ENCODE assay signal across 8 cellular contexts in genomic region chr19:15936173-15936572, GRCh38. TPM values are rescaled to one million over a fixed set of nuclear protein-coding genes. Genes with fewer than 3 reads are reported as not detected.
"Had no signal": no experiment of that assay in that cellular context is flagged by ENCODE, and none has a peak within 500 bp of the region (broad histone marks: within the 10 kb centered on the region; RNA-seq: fewer than 3 reads in every experiment).

No MANE protein-coding gene starts in this region.

- H3K36me3 Mint-ChIP-seq: IgD-negative memory B cell had no signal

- FAIRE-seq: H1, H54, HTR-8/SVneo had no signal

- H3K27ac ChIP-seq: GM23248 had no signal

- H3K9ac ChIP-seq: GM23248 had no signal

- H3K4me3 ChIP-seq: GM23248 had no signal

- H3K4me3 Mint-ChIP-seq: H9, IgD-negative memory B cell had no signal

- DNase-seq: GM23248, H9, HCEC 1CT had no signal

- H2AFZ ChIP-seq: GM23248 had no signal

- H3K4me1 Mint-ChIP-seq: H9 had no signal

- H3K27ac Mint-ChIP-seq: H9 had no signal

RNA-seq across cellular contexts. Expression of gene CYP4F11, which starts 1.8 kb away (rescaled TPM):
- total RNA-seq: GM23248, H1, H9 had no signal
- polyA plus RNA-seq: GM23248, H1, IgD-negative memory B cell had no signal

RNA-seq across cellular contexts. Expression of gene OR10H4, which starts 12.6 kb away (rescaled TPM):
- total RNA-seq: GM23248, H1, H9, HT-29 had no signal
- polyA plus RNA-seq: GM23248, H1, IgD-negative memory B cell had no signal

RNA-seq across cellular contexts. Expression of gene CYP4F2, which starts 38.3 kb away (rescaled TPM):
- total RNA-seq: GM23248, H1, H9, HT-29 had no signal
- polyA plus RNA-seq: GM23248, H1, IgD-negative memory B cell had no signal
